13 cellular contexts compared by ENCODE assay signal in the genomic region with DNA sequence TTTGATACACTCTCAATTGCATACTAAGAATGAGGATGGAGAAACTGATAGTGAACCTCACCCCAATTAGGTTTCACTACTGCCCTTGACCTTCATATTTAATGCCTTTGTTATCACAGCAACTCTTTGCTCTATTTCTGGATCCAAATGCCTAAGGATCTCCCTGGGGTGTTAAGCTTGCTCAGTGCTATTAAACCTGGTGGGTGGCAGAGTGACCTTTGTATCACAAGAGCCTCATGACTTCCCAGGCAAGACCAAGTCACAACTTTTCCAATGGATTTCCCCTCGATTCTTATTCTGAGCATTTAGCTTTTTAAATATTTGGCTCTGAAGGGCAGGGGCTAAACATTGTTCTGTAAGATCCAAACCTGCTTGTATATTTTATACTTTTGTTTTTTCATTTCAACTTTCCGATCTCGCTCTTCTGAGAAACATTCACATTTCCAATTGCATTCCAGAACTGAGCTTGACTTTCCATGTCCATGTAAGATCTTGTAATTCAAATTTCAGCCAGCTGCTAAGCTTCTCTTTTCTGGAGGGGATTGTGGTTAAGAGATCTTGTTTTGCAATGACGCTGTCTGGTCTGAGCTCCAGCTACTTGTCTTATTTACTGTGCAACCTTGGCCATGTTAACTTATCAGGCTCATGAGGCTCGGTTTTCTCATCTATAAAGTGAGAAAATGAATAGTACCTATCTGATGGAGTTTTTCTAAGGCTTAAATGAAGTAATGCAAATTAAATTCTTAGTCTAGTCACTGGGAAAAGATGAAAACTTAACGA. TPM values are rescaled to one million over a fixed set of nuclear protein-coding genes. Genes with fewer than 3 reads are reported as not detected.
DNase-seq lines count a peak whose midpoint lies in the region; ATAC-seq and TF ChIP-seq lines count a peak whose summit lies in the region.
"Had no signal": no experiment of that assay in that cellular context is flagged by ENCODE, and none has a peak within 500 bp of the region (broad histone marks: within the 10 kb centered on the region; RNA-seq: fewer than 3 reads in every experiment).

No MANE protein-coding gene starts in this region.

- H3K27me3 Mint-ChIP-seq in stimulated activated naive CD8-positive, alpha-beta T cell treated with anti-CD3 and anti-CD28 coated beads, Interleukin-15, amount 100 ng/mL, for 72 hours: peaks cover 40% of the 10 kb centered on the region
- H3K27me3 Mint-ChIP-seq in endothelial cell (ENCODE audit: unreplicated experiment): no peaks in the 10 kb centered on the region

- no peak for DNase-seq in stimulated activated naive CD8-positive, alpha-beta T cell treated with anti-CD3 and anti-CD28 coated beads, Interleukin-15, Interleukin-2, amounts not matched to agents 100 U/mL and 50 U/mL, for 24 hours
- no peak for DNase-seq in stimulated activated naive CD8-positive, alpha-beta T cell treated with anti-CD3 and anti-CD28 coated beads, Interleukin-15, amount 100 ng/mL, for 72 hours
- DNase-seq in fibroblast of gingiva (ENCODE audit: low read depth) (peak; percentile 64), upper lobe of right lung (no peak), endothelial cell (ENCODE audit: low spot score) (no peak), NCI-H1048 (lab: John Stamatoyannopoulos, UW) (no peak), dermis blood vessel endothelial cell (no peak)
- DNase-seq: NCI-H524 treated with DMSO at 0.1 percent for 48 hours had no signal

- no peak overlapping the region for H3K4me3 Mint-ChIP-seq in stimulated activated naive CD8-positive, alpha-beta T cell treated with anti-CD3 and anti-CD28 coated beads, Interleukin-15, amount 100 ng/mL, for 72 hours
- H3K4me3 Mint-ChIP-seq in endothelial cell (ENCODE audit: unreplicated experiment): no peak overlapping the region

- peaks cover 16% of the 10 kb centered on the region for H3K4me1 Mint-ChIP-seq in stimulated activated naive CD8-positive, alpha-beta T cell treated with anti-CD3 and anti-CD28 coated beads, Interleukin-15, amount 100 ng/mL, for 72 hours
- no peaks in the 10 kb centered on the region for H3K4me1 Mint-ChIP-seq in endothelial cell (ENCODE audit: unreplicated experiment)

- no peak overlapping the region for H3K27ac ChIP-seq in upper lobe of right lung
- H3K27ac ChIP-seq: BLaER1, breast epithelium, thoracic aorta had no signal

- no peaks in the 10 kb centered on the region for H3K36me3 ChIP-seq in upper lobe of right lung
- H3K36me3 ChIP-seq: BLaER1, breast epithelium, thoracic aorta had no signal

- H3K9me3 ChIP-seq in upper lobe of right lung: no peaks in the 10 kb centered on the region
- H3K9me3 ChIP-seq: BLaER1, breast epithelium, thoracic aorta had no signal

- H3K27me3 ChIP-seq in upper lobe of right lung: no peaks in the 10 kb centered on the region
- H3K27me3 ChIP-seq: BLaER1, breast epithelium had no signal

- TF ChIP-seq CTCF in upper lobe of right lung (IDR thresholded peaks at IDR 0.05) (no peak), endothelial cell (IDR thresholded peaks at IDR 0.05; ENCODE audit: unreplicated experiment) (no peak)

- intact Hi-C loops in upper lobe of right lung (cut with DNase I): no loop called here

- no peaks in the 10 kb centered on the region for H3K36me3 Mint-ChIP-seq in endothelial cell (ENCODE audit: low read depth, unreplicated experiment)

- no peak overlapping the region for H3K27ac Mint-ChIP-seq in stimulated activated naive CD8-positive, alpha-beta T cell treated with anti-CD3 and anti-CD28 coated beads, Interleukin-15, amount 100 ng/mL, for 72 hours
- H3K27ac Mint-ChIP-seq in endothelial cell (ENCODE audit: unreplicated experiment): no peak overlapping the region

- no peaks in the 10 kb centered on the region for H3K4me1 ChIP-seq in upper lobe of right lung
- H3K4me1 ChIP-seq: breast epithelium had no signal

- peak; percentile 48 for ATAC-seq in stimulated activated naive CD8-positive, alpha-beta T cell treated with anti-CD3 and anti-CD28 coated beads, Interleukin-15, Interleukin-2, amounts not matched to agents 100 U/mL and 50 U/mL, for 24 hours
- no peak for ATAC-seq in stimulated activated naive CD8-positive, alpha-beta T cell treated with anti-CD3 and anti-CD28 coated beads, Interleukin-15, amount 100 ng/mL, for 72 hours
- ATAC-seq in HG03565 (IDR thresholded peaks at IDR 0.05; ENCODE audit: unreplicated experiment): peak; percentile 58
- ATAC-seq in upper lobe of right lung: peak; percentile 74

- no peaks in the 10 kb centered on the region for H3K9me3 Mint-ChIP-seq in stimulated activated naive CD8-positive, alpha-beta T cell treated with anti-CD3 and anti-CD28 coated beads, Interleukin-15, amount 100 ng/mL, for 72 hours
- no peaks in the 10 kb centered on the region for H3K9me3 Mint-ChIP-seq in endothelial cell (ENCODE audit: unreplicated experiment)

- H3K4me3 ChIP-seq in upper lobe of right lung: no peak overlapping the region
- H3K4me3 ChIP-seq: BLaER1, breast epithelium, skin epidermis, thoracic aorta had no signal

RNA-seq across cellular contexts. Expression of a gene that starts 6.4 kb away (rescaled TPM):
- 36.4 TPM for total RNA-seq in upper lobe of right lung
- total RNA-seq in endothelial cell (ENCODE audit: unreplicated experiment): not detected
- total RNA-seq in dermis blood vessel endothelial cell: 0.05 and 0.17 TPM in 2 replicates

Comparison
In these comparisons a context has a peak if more than half of its experiments do, and no peak if none do; other contexts are left out.
1. RNA of a gene that starts 6.4 kb away (total RNA-seq): 36.4 TPM in upper lobe of right lung (single experiment); 0.05 to 0.17 TPM in dermis blood vessel endothelial cell and not detected in endothelial cell (single experiment); every median in the first group is over 10 times any median in the second.